ENCODE assay signal across 11 cellular contexts in the genomic region with DNA sequence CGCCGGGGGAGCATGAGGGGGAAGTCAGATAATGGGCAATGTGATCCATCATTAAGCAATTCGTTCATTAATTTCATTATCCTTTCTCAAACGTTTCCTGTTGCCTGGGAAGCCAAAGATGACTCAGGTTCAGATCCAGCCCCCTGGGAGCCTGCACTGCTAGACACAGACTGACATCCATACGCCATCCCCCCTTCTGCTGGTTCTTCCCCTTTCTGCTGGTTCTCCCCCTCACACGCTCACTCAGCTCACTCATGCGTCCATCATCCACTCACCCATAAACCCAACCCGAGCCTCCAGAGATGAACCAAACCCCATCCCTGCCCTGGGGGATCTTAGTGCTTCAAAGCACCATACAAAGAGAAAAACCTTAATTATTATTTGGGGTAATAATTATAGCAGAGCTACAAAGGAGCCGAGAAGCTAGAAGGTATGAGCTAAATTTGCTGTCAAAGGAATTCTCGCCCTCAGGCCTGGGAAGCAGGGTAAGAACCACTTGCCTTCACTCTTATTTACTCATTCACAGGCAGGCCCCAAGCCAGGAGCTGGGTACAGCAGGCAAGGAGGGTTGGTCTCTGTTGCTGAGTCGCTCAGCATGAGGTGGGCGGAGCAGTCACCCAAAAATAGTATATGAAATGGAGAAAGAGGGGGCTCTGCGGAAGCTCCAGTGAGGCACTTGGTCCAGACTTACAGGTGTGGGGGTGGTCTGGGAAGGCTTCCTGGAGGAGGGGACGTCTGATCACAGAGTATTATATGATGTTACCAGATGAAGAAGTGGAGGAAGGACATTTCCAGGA. TPM values are rescaled to one million over a fixed set of nuclear protein-coding genes. Genes with fewer than 3 reads are reported as not detected.
A peak's percentile ranks its signal among the peaks of the same experiment; 100 is the strongest.
DNase-seq lines count a peak whose midpoint lies in the region; FAIRE-seq and TF ChIP-seq lines count a peak whose summit lies in the region.
"Had no signal": no experiment of that assay in that cellular context is flagged by ENCODE, and none has a peak within 500 bp of the region (broad histone marks: within the 10 kb centered on the region; RNA-seq: fewer than 3 reads in every experiment).

No MANE protein-coding gene starts in this region.

- FAIRE-seq in frontal cortex (lab: Jason Lieb, UNC), result no peak

- intact Hi-C loops in transverse colon (cut with DNase I; ENCODE audit: low total_unique reads), result no loop called here

- H3K4me3 ChIP-seq in fibroblast of mammary gland (ENCODE audit: control insufficient read depth, low read depth, low read length) (no peak overlapping the region), transverse colon (no peak overlapping the region)

- peak in 2 of 3 experiments; percentile 51 to 80 for DNase-seq in NCI-H1417 (lab: John Stamatoyannopoulos, UW)
- DNase-seq in NCI-H1417 treated with DMSO at 0.1 percent for 48 hours (lab: John Stamatoyannopoulos, UW), result no peak
- DNase-seq in NCI-H226, result peak; percentile 85
- DNase-seq in fibroblast of mammary gland (ENCODE audit: low read depth), result peak; percentile 68
- no peak for DNase-seq in transverse colon
- DNase-seq in stimulated activated CD4-positive, alpha-beta T cell treated with anti-CD3 and anti-CD28 coated beads, Interleukin-2, amount 100 ng/mL, for 24 hours, result no peak
- no peak for DNase-seq in frontal cortex (ENCODE audit: low spot score in 2 of 2)
- no peak for DNase-seq in NCI-H446 treated with DMSO at 0.1 percent for 48 hours (lab: John Stamatoyannopoulos, UW)

- in situ Hi-C loops in transverse colon (cut with MboI; ENCODE audit: low pct_ligation_motif_present in 1 of 4, low pct_unique_long_range_greater_than_20kb in 1 of 4, low sequenced_read_pairs in 3 of 4), result no loop called here

- H3K4me1 ChIP-seq in transverse colon, result peaks cover 0 to 32% (median 11%) of the 10 kb centered on the region in 4 donors

- no peaks in the 10 kb centered on the region for H3K36me3 ChIP-seq in transverse colon

- H3K27me3 ChIP-seq in transverse colon, result no peaks in the 10 kb centered on the region

- TF ChIP-seq POLR2A in transverse colon (IDR thresholded peaks at IDR 0.05), result no peak

- TF ChIP-seq EP300 in transverse colon (IDR thresholded peaks at IDR 0.05; ENCODE audit: low read depth), result no peak

- peak overlapping the region in 3 of 4 donors; percentile 13 to 47 (median 37) for H3K27ac ChIP-seq in transverse colon
- H3K27ac ChIP-seq: 22Rv1, epithelial cell of prostate, RWPE1 had no signal

- 58 to 77% methylated on average over 10 to 14 of the region's 14 CpGs for WGBS in transverse colon (ENCODE audit: low coverage in 1 of 2), 2 donors

- H3K9me3 ChIP-seq in transverse colon, result no peaks in the 10 kb centered on the region

- TF ChIP-seq CTCF in fibroblast of mammary gland (conservative IDR thresholded peaks at IDR 0.05; ENCODE audit: control insufficient read depth, insufficient read depth, low read depth, low read length) (no peak), transverse colon (IDR thresholded peaks at IDR 0.05) (no peak)

RNA-seq across cellular contexts. Expression of a gene that starts 7.0 kb away (rescaled TPM):
- total RNA-seq in transverse colon (100 to 1,000 TPM in 1 of 4 donors, 10 to 100 TPM in 3; 20.7 to 148 (median 39.2) TPM), frontal cortex (10.2 TPM)

RNA-seq across cellular contexts. Expression of a gene that starts 13.0 kb away (rescaled TPM):
- total RNA-seq in transverse colon (10 to 100 TPM; 24.9 to 53.1 (median 27.4) TPM), frontal cortex (15.1 TPM)

RNA-seq across cellular contexts. Expression of a gene that starts 41.8 kb away (rescaled TPM):
- not detected for total RNA-seq in transverse colon
- total RNA-seq in frontal cortex, result 0.41 TPM

Comparison
In these comparisons a context has a peak if more than half of its experiments do, and no peak if none do; other contexts are left out.
1. DNase-seq: peak in NCI-H1417 (2 of 3), NCI-H226 (single experiment) and fibroblast of mammary gland (single experiment); none in NCI-H1417 treated with DMSO at 0.1 percent for 48 hours (single experiment), transverse colon (single experiment), stimulated activated CD4-positive, alpha-beta T cell treated with anti-CD3 and anti-CD28 coated beads, Interleukin-2, amount 100 ng/mL, for 24 hours (0 of 2), frontal cortex (0 of 2) and NCI-H446 treated with DMSO at 0.1 percent for 48 hours (single experiment).